Comparison of ENCODE assay signal across 20 cellular contexts in genomic region chr15:25246641-25247417, GRCh38.
DNase-seq lines count a peak whose midpoint lies in the region; ATAC-seq, FAIRE-seq and TF ChIP-seq lines count a peak whose summit lies in the region.
"Had no signal": no experiment of that assay in that cellular context is flagged by ENCODE, and none has a peak within 500 bp of the region (broad histone marks: within the 10 kb centered on the region; RNA-seq: fewer than 3 reads in every experiment).

No MANE protein-coding gene starts in this region.

- no peak overlapping the region for H3K4me3 ChIP-seq in body of pancreas
- no peak overlapping the region for H3K4me3 ChIP-seq in kidney (ENCODE audit: low read length in 2 of 2)
- H3K4me3 ChIP-seq: lung, vagina had no signal

- TF ChIP-seq CTCF in body of pancreas (IDR thresholded peaks at IDR 0.05): no peak
- TF ChIP-seq CTCF in kidney (IDR thresholded peaks at IDR 0.05; ENCODE audit: borderline replicate concordance, extremely low read depth, insufficient read depth): no peak
- TF ChIP-seq CTCF in HFFc6 (IDR thresholded peaks at IDR 0.05): no peak

- H3K27me3 ChIP-seq in body of pancreas: no peaks in the 10 kb centered on the region
- H3K27me3 ChIP-seq: vagina had no signal

- no peaks in the 10 kb centered on the region for H3K4me1 Mint-ChIP-seq in HFFc6 (ENCODE audit: low read depth)
- H3K4me1 Mint-ChIP-seq: CD4-positive, CD25-positive, alpha-beta regulatory T cell; naive B cell had no signal

- no peaks in the 10 kb centered on the region for H3K27me3 Mint-ChIP-seq in HFFc6 (ENCODE audit: insufficient read depth)
- H3K27me3 Mint-ChIP-seq: CD4-positive, CD25-positive, alpha-beta regulatory T cell; naive B cell had no signal

- TF ChIP-seq POLR2A in body of pancreas (IDR thresholded peaks at IDR 0.05): no peak

- no peaks in the 10 kb centered on the region for H3K36me3 Mint-ChIP-seq in HFFc6 (ENCODE audit: low read depth)
- H3K36me3 Mint-ChIP-seq: CD4-positive, CD25-positive, alpha-beta regulatory T cell; naive B cell had no signal

- H3K9me3 Mint-ChIP-seq in HFFc6: peaks cover 39% of the 10 kb centered on the region

- intact Hi-C loops in body of pancreas (cut with DNase I): no loop called here
- intact Hi-C loops in kidney (cut with DNase I): no loop called here

- H3K9me3 ChIP-seq in body of pancreas (peaks cover 0 to 6% (median 0%) of the 10 kb centered on the region in 3 donors), kidney (ENCODE audit: control insufficient read depth in 1 of 2, low read length in 2 of 2) (peaks cover 0 to 11% of the 10 kb centered on the region in 2 donors)
- H3K9me3 ChIP-seq: vagina had no signal

- H3K9ac ChIP-seq in kidney (ENCODE audit: low read length in 2 of 2): no peak overlapping the region

- H3K36me3 ChIP-seq in body of pancreas (replicated peaks in 1 of 2; ENCODE audit: insufficient read depth in 1 of 2, low read depth in 2 of 2): no peaks in the 10 kb centered on the region
- H3K36me3 ChIP-seq in kidney (ENCODE audit: control insufficient read depth in 1 of 2, insufficient read depth in 2 of 2, low read length in 2 of 2): no peaks in the 10 kb centered on the region
- H3K36me3 ChIP-seq: vagina had no signal

- WGBS in body of pancreas, 2 donors: 83 to 87% methylated on average over 14 to 21 of the region's 21 CpGs

- H3K4me1 ChIP-seq in body of pancreas (no peaks in the 10 kb centered on the region), kidney (ENCODE audit: control insufficient read depth in 1 of 2, insufficient read depth in 1 of 2, low read depth in 1 of 2, low read length in 2 of 2) (no peaks in the 10 kb centered on the region)
- H3K4me1 ChIP-seq: vagina had no signal

- no peak overlapping the region for H3K4me3 Mint-ChIP-seq in HFFc6
- H3K4me3 Mint-ChIP-seq: CD4-positive, CD25-positive, alpha-beta regulatory T cell; naive B cell had no signal

- H3K27ac ChIP-seq in body of pancreas (no peak overlapping the region), kidney (ENCODE audit: low read depth in 2 of 2, low read length in 2 of 2) (no peak overlapping the region)
- H3K27ac ChIP-seq: epithelial cell of prostate, vagina had no signal

- no peak for FAIRE-seq in kidney (lab: Jason Lieb, UNC)
- FAIRE-seq: frontal cortex, H54, TTC549 had no signal

- DNase-seq in activated naive CD4-positive, alpha-beta T cell treated with anti-CD3 and anti-CD28 coated beads, Interleukin-2, amount 50 U/mL, for 16 hours: peak; percentile 5
- DNase-seq in activated naive CD4-positive, alpha-beta T cell (lab: John Stamatoyannopoulos, UW): no peak
- DNase-seq in body of pancreas (peak; percentile 0 to 7 (median 4)), kidney (peak; percentile 56), HFFc6 (no peak), NCI-H774 (lab: John Stamatoyannopoulos, UW) (no peak), OCI-M1 (lab: John Stamatoyannopoulos, UW) (no peak)
- DNase-seq in stimulated activated CD8-positive, alpha-beta memory T cell treated with anti-CD3 and anti-CD28 coated beads, Interleukin-4, amount 100 ng/mL, for 48 hours: peak; percentile 2
- DNase-seq: activated CD4-positive, alpha-beta T cell treated with anti-CD3 and anti-CD28 coated beads, Interleukin-2, amount 50 U/mL, for 48 hours; CD4-positive, CD25-positive, alpha-beta regulatory T cell; cortex of kidney; naive B cell; NCI-H1436 had no signal

- no peak overlapping the region for H3K27ac Mint-ChIP-seq in HFFc6
- H3K27ac Mint-ChIP-seq: activated T-helper 2 cell treated with anti-CD3 and anti-CD28 coated beads, Interferon-gamma antibody, Interleukin-2, Interleukin-4, amounts not matched to agents 10 μg/mL and 5 μg/mL and 100 μg/mL, durations not matched to agents 14 hours and 24 hours and 36 hours; CD4-positive, CD25-positive, alpha-beta regulatory T cell; naive B cell had no signal

- no peak for ATAC-seq in body of pancreas

Comparison
In these comparisons a context has a peak if more than half of its experiments do, and no peak if none do; other contexts are left out.
1. DNase-seq: peak in activated naive CD4-positive, alpha-beta T cell treated with anti-CD3 and anti-CD28 coated beads, Interleukin-2, amount 50 U/mL, for 16 hours (single experiment), body of pancreas (4 of 4), kidney (single experiment) and stimulated activated CD8-positive, alpha-beta memory T cell treated with anti-CD3 and anti-CD28 coated beads, Interleukin-4, amount 100 ng/mL, for 48 hours (single experiment); none in activated naive CD4-positive, alpha-beta T cell (0 of 4), HFFc6 (single experiment), NCI-H774 (single experiment) and OCI-M1 (single experiment).